In the genomic region with DNA sequence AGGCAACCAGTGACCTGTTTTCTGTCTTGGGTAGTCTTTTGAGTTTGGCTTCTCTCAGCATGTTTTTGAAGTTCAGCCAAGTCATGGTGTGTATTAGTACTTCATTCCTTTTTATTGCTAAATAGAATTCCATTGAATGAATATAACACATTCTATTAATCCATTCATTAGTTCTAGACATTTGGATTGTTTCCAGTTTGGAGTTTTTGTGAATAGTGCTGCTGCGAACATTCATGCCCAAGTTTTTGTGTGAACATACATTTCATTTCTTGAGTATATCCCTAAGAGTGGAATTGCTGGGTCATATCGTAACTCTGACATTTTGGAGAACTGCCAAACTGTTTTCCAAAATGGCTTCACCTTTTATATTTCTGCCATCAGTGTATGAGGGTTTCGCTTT, we compare ENCODE assay signal across 19 cellular contexts. TPM values are rescaled to one million over a fixed set of nuclear protein-coding genes. Genes with fewer than 3 reads are reported as not detected.
DNase-seq lines count a peak whose midpoint lies in the region; ATAC-seq, FAIRE-seq and TF ChIP-seq lines count a peak whose summit lies in the region.
"Had no signal": no experiment of that assay in that cellular context is flagged by ENCODE, and none has a peak within 500 bp of the region (broad histone marks: within the 10 kb centered on the region; RNA-seq: fewer than 3 reads in every experiment).

No MANE protein-coding gene starts in this region.

- no peak for TF ChIP-seq POLR2A in body of pancreas (IDR thresholded peaks at IDR 0.05)

- no peak overlapping the region for H3K9ac ChIP-seq in Loucy (ENCODE audit: low read depth, low read length, poor library complexity, severe bottlenecking)

- H3K9me3 ChIP-seq in Loucy (ENCODE audit: insufficient read depth, low read depth, low read length) (no peaks in the 10 kb centered on the region), body of pancreas (no peaks in the 10 kb centered on the region)
- H3K9me3 ChIP-seq: A549, ovary, stomach had no signal

- TF ChIP-seq CTCF in Loucy (conservative IDR thresholded peaks at IDR 0.05; ENCODE audit: low read length) (no peak), bronchial epithelial cell (IDR thresholded peaks at IDR 0.05; ENCODE audit: insufficient read depth, low read length, severe bottlenecking) (no peak), nephron (IDR thresholded peaks at IDR 0.05; ENCODE audit: unreplicated experiment in 3 of 3) (no peak), body of pancreas (IDR thresholded peaks at IDR 0.05) (no peak)

- H3F3A ChIP-seq in Loucy (ENCODE audit: low read depth): no peaks in the 10 kb centered on the region

- H3K79me2 ChIP-seq in Loucy (ENCODE audit: insufficient read depth, low read length): peaks cover 24% of the 10 kb centered on the region

- H3K27ac Mint-ChIP-seq in T-helper 2 cell treated with Interferon-gamma antibody and Interleukin-4, amounts not matched to agents 5 μg/mL and 100 μg/mL, for 36 hours: no peak overlapping the region
- peak overlapping the region in 2 of 3 experiments; percentile 15 to 43 for H3K27ac Mint-ChIP-seq in nephron
- H3K27ac Mint-ChIP-seq: activated T-helper 2 cell treated with anti-CD3 and anti-CD28 coated beads, Interferon-gamma antibody, Interleukin-2, Interleukin-4, amounts not matched to agents 10 μg/mL and 5 μg/mL and 100 μg/mL, durations not matched to agents 14 hours and 24 hours and 36 hours had no signal

- no peaks in the 10 kb centered on the region for H3K36me3 ChIP-seq in Loucy (ENCODE audit: insufficient read depth, low read length)
- H3K36me3 ChIP-seq in bronchial epithelial cell (ENCODE audit: control insufficient read depth, insufficient read depth, low read length): peaks cover 1% of the 10 kb centered on the region
- H3K36me3 ChIP-seq in body of pancreas (replicated peaks in 1 of 2; ENCODE audit: insufficient read depth in 1 of 2, low read depth in 2 of 2): no peaks in the 10 kb centered on the region
- H3K36me3 ChIP-seq: ovary had no signal

- peaks cover 29% of the 10 kb centered on the region for H3K36me3 Mint-ChIP-seq in T-helper 2 cell treated with Interferon-gamma antibody and Interleukin-4, amounts not matched to agents 5 μg/mL and 100 μg/mL, for 36 hours (ENCODE audit: low read depth)
- peaks cover 34% of the 10 kb centered on the region for H3K36me3 Mint-ChIP-seq in nephron (ENCODE audit: low read depth)

- H3K27me3 ChIP-seq in Loucy (ENCODE audit: insufficient read depth, low read length, poor library complexity, severe bottlenecking): no peaks in the 10 kb centered on the region
- no peaks in the 10 kb centered on the region for H3K27me3 ChIP-seq in bronchial epithelial cell (ENCODE audit: control insufficient read depth, insufficient read depth, low read length)
- no peaks in the 10 kb centered on the region for H3K27me3 ChIP-seq in body of pancreas
- H3K27me3 ChIP-seq: ovary, stomach had no signal

- no peak overlapping the region for H3K27ac ChIP-seq in body of pancreas
- H3K27ac ChIP-seq: A549, ovary had no signal

- DNase-seq in T-helper 2 cell treated with Interferon-gamma antibody and Interleukin-4, amounts not matched to agents 5 μg/mL and 100 μg/mL, for 36 hours (ENCODE audit: low spot score): no peak
- no peak for DNase-seq in T-helper 2 cell
- peak; percentile 21 for DNase-seq in bronchial epithelial cell (ENCODE audit: low read depth)
- DNase-seq in NCI-H2107 treated with DMSO at 0.1 percent for 48 hours (lab: John Stamatoyannopoulos, UW; ENCODE audit: unreplicated experiment): no peak
- DNase-seq in body of pancreas: no peak
- DNase-seq: activated CD4-positive, alpha-beta T cell treated with anti-CD3 and anti-CD28 coated beads, Interleukin-2, amount 50 U/mL, for 1 hour; DMS153; HFFc6; mesendoderm; NCI-H2029 treated with DMSO at 0.1 percent for 48 hours; ovary; RPMI8226; small intestine; stomach had no signal

- no peak overlapping the region for H2AFZ ChIP-seq in Loucy (ENCODE audit: low read length)

- H3K27me3 Mint-ChIP-seq in T-helper 2 cell treated with Interferon-gamma antibody and Interleukin-4, amounts not matched to agents 5 μg/mL and 100 μg/mL, for 36 hours (ENCODE audit: low read depth): no peaks in the 10 kb centered on the region
- H3K27me3 Mint-ChIP-seq in nephron (ENCODE audit: low read depth): no peaks in the 10 kb centered on the region

- no peaks in the 10 kb centered on the region for H3K9me3 Mint-ChIP-seq in T-helper 2 cell treated with Interferon-gamma antibody and Interleukin-4, amounts not matched to agents 5 μg/mL and 100 μg/mL, for 36 hours
- H3K9me3 Mint-ChIP-seq in nephron: peaks cover 3% of the 10 kb centered on the region
- H3K9me3 Mint-ChIP-seq: activated T-helper 2 cell treated with anti-CD3 and anti-CD28 coated beads, Interferon-gamma antibody, Interleukin-2, Interleukin-4, amounts not matched to agents 10 μg/mL and 5 μg/mL and 100 μg/mL, durations not matched to agents 14 hours and 24 hours and 36 hours; HFFc6 had no signal

- peaks cover 31% of the 10 kb centered on the region for H3K4me1 Mint-ChIP-seq in T-helper 2 cell treated with Interferon-gamma antibody and Interleukin-4, amounts not matched to agents 5 μg/mL and 100 μg/mL, for 36 hours (ENCODE audit: low read depth)
- peaks cover 34% of the 10 kb centered on the region for H3K4me1 Mint-ChIP-seq in nephron

- 83 to 92% methylated on average over 3 of the region's 3 CpGs for WGBS in body of pancreas, 2 donors

- no peak for FAIRE-seq in bronchial epithelial cell (lab: Jason Lieb, UNC)
- FAIRE-seq: A549, small intestine had no signal

- H3K4me3 ChIP-seq in Loucy (ENCODE audit: low read length, poor library complexity, severe bottlenecking): peak overlapping the region; percentile 17
- H3K4me3 ChIP-seq in bronchial epithelial cell (ENCODE audit: low read depth, low read length): no peak overlapping the region
- no peak overlapping the region for H3K4me3 ChIP-seq in body of pancreas
- H3K4me3 ChIP-seq: A549, ovary, stomach had no signal

- peaks cover 14% of the 10 kb centered on the region for H3K4me1 ChIP-seq in Loucy (ENCODE audit: insufficient read depth, low read length, poor library complexity, severe bottlenecking)
- H3K4me1 ChIP-seq in body of pancreas: peaks cover 23% of the 10 kb centered on the region

- no peaks in the 10 kb centered on the region for H4K20me1 ChIP-seq in Loucy (ENCODE audit: insufficient read depth, low read length, poor library complexity, severe bottlenecking)

- intact Hi-C loops in body of pancreas (cut with DNase I): no loop called here

- ATAC-seq in HG03025 (IDR thresholded peaks at IDR 0.05; ENCODE audit: low FRiP score, unreplicated experiment) (no peak), body of pancreas (no peak)
- ATAC-seq: A549 had no signal

- no peaks in the 10 kb centered on the region for H3K9me2 ChIP-seq in Loucy (replicated peaks; ENCODE audit: low read depth, low read length)

- peak overlapping the region; percentile 8 for H3K4me3 Mint-ChIP-seq in T-helper 2 cell treated with Interferon-gamma antibody and Interleukin-4, amounts not matched to agents 5 μg/mL and 100 μg/mL, for 36 hours
- peak overlapping the region; percentile 56 to 78 (median 78) for H3K4me3 Mint-ChIP-seq in nephron

- peak overlapping the region; percentile 46 for H3K4me2 ChIP-seq in Loucy (ENCODE audit: low read depth, low read length, poor library complexity, severe bottlenecking)

RNA-seq across cellular contexts. Expression of gene ZNF346, which starts 2.6 kb away (rescaled TPM):
- total RNA-seq in bronchial epithelial cell (7.1 and 9.1 TPM in 2 replicates), body of pancreas (10 to 100 TPM; 13.5 to 14.5 TPM)

RNA-seq across cellular contexts. Expression of gene UIMC1, which starts 18.6 kb away (rescaled TPM):
- total RNA-seq in bronchial epithelial cell (22.0 and 24.5 TPM in 2 replicates), body of pancreas (10 to 100 TPM; 19.1 to 27.2 TPM)
